ENCODE assay signal across 10 cellular contexts in genomic region chr22:29382575-29383328, GRCh38. TPM values are rescaled to one million over a fixed set of nuclear protein-coding genes. Genes with fewer than 3 reads are reported as not detected.
DNase-seq lines count a peak whose midpoint lies in the region; ATAC-seq and TF ChIP-seq lines count a peak whose summit lies in the region.
"Had no signal": no experiment of that assay in that cellular context is flagged by ENCODE, and none has a peak within 500 bp of the region (broad histone marks: within the 10 kb centered on the region; RNA-seq: fewer than 3 reads in every experiment).

No MANE protein-coding gene starts in this region.

- H3K27me3 Mint-ChIP-seq in Calu3 (ENCODE audit: unreplicated experiment) = no peaks in the 10 kb centered on the region
- peaks cover 10% of the 10 kb centered on the region for H3K27me3 Mint-ChIP-seq in endothelial cell (ENCODE audit: unreplicated experiment)
- peaks cover 3% of the 10 kb centered on the region for H3K27me3 Mint-ChIP-seq in nephron (ENCODE audit: low read depth)

- H3K27ac Mint-ChIP-seq in Calu3 (ENCODE audit: unreplicated experiment) (peak overlapping the region; percentile 70), endothelial cell (ENCODE audit: unreplicated experiment) (peak overlapping the region; percentile 96), nephron (peak overlapping the region; percentile 16 to 93 (median 71))

- CTCF ChIA-PET in Calu3 (lab: Charles Lee) = no interaction called here

- peaks cover 0 to 74% (median 27%) of the 10 kb centered on the region in 4 donors for H3K4me1 ChIP-seq in Peyer's patch
- H3K4me1 ChIP-seq in foreskin keratinocyte = peaks cover 14% of the 10 kb centered on the region

- peak in 1 of 2 donors; percentile 67 for TF ChIP-seq POLR2A in Peyer's patch (IDR thresholded peaks at IDR 0.05)

- H3K9me3 Mint-ChIP-seq in Calu3 (ENCODE audit: low read depth, unreplicated experiment) (no peaks in the 10 kb centered on the region), endothelial cell (ENCODE audit: unreplicated experiment) (no peaks in the 10 kb centered on the region), nephron (no peaks in the 10 kb centered on the region)

- TF ChIP-seq CTCF in Calu3 (IDR thresholded peaks at IDR 0.05; ENCODE audit: unreplicated experiment) (no peak), Peyer's patch (IDR thresholded peaks at IDR 0.05) (no peak), endothelial cell (IDR thresholded peaks at IDR 0.05; ENCODE audit: unreplicated experiment) (no peak), nephron (IDR thresholded peaks at IDR 0.05; ENCODE audit: unreplicated experiment in 3 of 3) (no peak), foreskin keratinocyte (conservative IDR thresholded peaks at IDR 0.05) (no peak)

- H3K4me3 Mint-ChIP-seq in Calu3 (ENCODE audit: low read depth, unreplicated experiment) (peak overlapping the region; percentile 54), endothelial cell (ENCODE audit: unreplicated experiment) (peak overlapping the region; percentile 81), nephron (peak overlapping the region in 2 of 3 experiments; percentile 24 to 54)

- peaks cover 32% of the 10 kb centered on the region for H3K36me3 Mint-ChIP-seq in Calu3 (ENCODE audit: insufficient read depth, unreplicated experiment)
- peaks cover 53% of the 10 kb centered on the region for H3K36me3 Mint-ChIP-seq in endothelial cell (ENCODE audit: low read depth, unreplicated experiment)
- peaks cover 9% of the 10 kb centered on the region for H3K36me3 Mint-ChIP-seq in nephron (ENCODE audit: low read depth)

- H3K9me3 ChIP-seq in Peyer's patch = no peaks in the 10 kb centered on the region

- ATAC-seq in HG03565 (IDR thresholded peaks at IDR 0.05; ENCODE audit: unreplicated experiment) = no peak
- no peak for ATAC-seq in foreskin keratinocyte

- H3K36me3 ChIP-seq in Peyer's patch = peaks cover 0 to 4% (median 0%) of the 10 kb centered on the region in 3 donors

- DNase-seq in Calu3 (peak; percentile 37), Peyer's patch (peak in 1 of 3 donors; percentile 83), endothelial cell (ENCODE audit: low spot score) (no peak), NCI-H524 (lab: John Stamatoyannopoulos, UW) (no peak), foreskin keratinocyte (no peak), nucleus accumbens (lab: John Stamatoyannopoulos, UW) (no peak)
- DNase-seq: DMS153, T1000 had no signal

- H3K27me3 ChIP-seq in Peyer's patch (no peaks in the 10 kb centered on the region), foreskin keratinocyte (no peaks in the 10 kb centered on the region)

- no TSS peak for BruUV-seq in Calu3 (replicated peaks; lab: Mats Ljungman, UMichigan)

- peak overlapping the region in 1 of 4 donors; percentile 4 for H3K4me3 ChIP-seq in Peyer's patch

- intact Hi-C loops in Calu3 (cut with micrococcal nuclease; ENCODE audit: unreplicated experiment) = no loop called here

- H3K27ac ChIP-seq in Peyer's patch (peak overlapping the region; percentile 17 to 89 (median 70)), foreskin keratinocyte (no peak overlapping the region)

- H3K4me1 Mint-ChIP-seq in Calu3 (ENCODE audit: low read depth, unreplicated experiment) (peaks cover 72% of the 10 kb centered on the region), endothelial cell (ENCODE audit: unreplicated experiment) (peaks cover 83% of the 10 kb centered on the region), nephron (peaks cover 9% of the 10 kb centered on the region)

RNA-seq across cellular contexts. Expression of gene AP1B1, which starts 5.6 kb away (rescaled TPM):
- total RNA-seq in Calu3 (2022) (88.9 and 92.7 TPM in 2 replicates), Peyer's patch (100 to 1,000 TPM; 109 to 135 (median 124) TPM), endothelial cell (ENCODE audit: unreplicated experiment) (316 TPM), foreskin keratinocyte (78.0 and 80.3 TPM in 2 replicates)
- 53.7 and 56.1 TPM in 2 replicates for polyA plus RNA-seq in foreskin keratinocyte

RNA-seq across cellular contexts. Expression of gene RFPL1, which starts 55.6 kb away (rescaled TPM):
- not detected in 2 replicates for total RNA-seq in Calu3 (2022)
- not detected for total RNA-seq in Peyer's patch
- not detected for total RNA-seq in endothelial cell (ENCODE audit: unreplicated experiment)
- total RNA-seq in foreskin keratinocyte = not detected in 2 replicates
- polyA plus RNA-seq in foreskin keratinocyte = not detected in 2 replicates
